Comparison of ENCODE assay signal across 8 cellular contexts in the genomic region with DNA sequence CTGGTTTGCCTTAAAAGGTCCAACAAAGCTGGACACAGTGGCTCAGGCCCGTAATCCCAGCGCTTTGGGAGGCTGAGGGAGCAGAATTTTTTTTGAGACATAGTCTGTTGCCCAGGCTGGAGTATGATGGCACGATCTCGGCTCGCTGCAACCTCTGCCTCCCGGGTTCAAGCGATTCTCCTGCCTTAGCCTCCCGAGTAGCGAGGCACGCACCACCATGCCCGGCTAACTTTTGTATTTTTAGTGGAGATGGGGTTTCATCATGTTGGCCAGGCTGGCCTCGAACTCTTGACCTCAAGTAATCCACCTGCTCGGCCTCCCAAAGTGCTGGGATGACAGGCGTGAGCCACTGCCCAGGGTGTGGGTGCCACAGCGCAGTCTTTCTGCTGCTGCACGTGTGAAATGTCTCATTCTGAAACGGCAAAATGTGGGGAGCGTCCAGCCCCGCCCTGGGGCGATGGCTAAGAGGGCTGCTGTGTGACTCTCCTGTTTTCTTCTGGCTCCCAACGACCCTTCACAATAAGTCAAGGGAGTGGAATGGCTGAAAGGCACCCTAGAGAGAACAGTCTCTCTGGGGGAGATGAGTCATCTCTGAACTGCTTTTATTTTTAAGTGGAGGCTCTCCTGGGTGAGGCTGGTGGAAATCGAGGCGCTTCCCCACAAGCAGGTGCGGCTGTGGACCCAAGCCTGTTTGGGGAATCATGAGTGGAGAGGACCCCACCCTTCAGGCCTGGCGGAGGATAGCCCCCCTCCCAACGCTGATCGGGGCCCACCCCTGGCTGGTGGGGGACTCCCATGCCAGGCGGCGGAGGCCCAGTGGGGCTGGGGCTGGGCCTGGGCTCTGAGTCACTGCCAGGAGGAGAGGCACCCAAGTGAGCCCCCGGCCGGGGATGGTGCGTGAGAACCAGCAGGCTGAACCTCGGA. TPM values are rescaled to one million over a fixed set of nuclear protein-coding genes. Genes with fewer than 3 reads are reported as not detected.
DNase-seq lines count a peak whose midpoint lies in the region; ATAC-seq and TF ChIP-seq lines count a peak whose summit lies in the region.

No MANE protein-coding gene starts in this region.

- ATAC-seq in GM18511 (IDR thresholded peaks at IDR 0.05; ENCODE audit: unreplicated experiment): peak; percentile 87
- ATAC-seq in HG02852 (IDR thresholded peaks at IDR 0.05; ENCODE audit: unreplicated experiment): peak; percentile 90

- TF ChIP-seq CTCF in epithelial cell of esophagus (IDR thresholded peaks at IDR 0.05; ENCODE audit: insufficient read depth, low read depth, low read length, missing control alignments): no peak

- H3K4me3 ChIP-seq in epithelial cell of esophagus (ENCODE audit: low read length): no peak overlapping the region

- DNase-seq in A172 (ENCODE audit: low spot score) (peak; percentile 99), NOMO-1 (lab: John Stamatoyannopoulos, UW; ENCODE audit: unreplicated experiment in 2 of 2) (peak; percentile 24 to 44), epithelial cell of esophagus (ENCODE audit: low read depth) (peak; percentile 52), DMS79 treated with DMSO at 0.1 percent for 48 hours (lab: John Stamatoyannopoulos, UW) (no peak), NCI-H187 (lab: John Stamatoyannopoulos, UW) (no peak), SHP77 (lab: John Stamatoyannopoulos, UW) (no peak)

RNA-seq across cellular contexts. Expression of gene ADAP1, which starts 18.1 kb away (rescaled TPM):
- total RNA-seq in A172 (2014; rRNA removed; shearing (Covaris generic)): 33.3 and 46.8 TPM in 2 replicates

RNA-seq across cellular contexts. Expression of gene COX19, which starts 39.0 kb away (rescaled TPM):
- 5.2 and 8.8 TPM in 2 replicates for total RNA-seq in A172 (2014; rRNA removed; shearing (Covaris generic))

RNA-seq across cellular contexts. Expression of gene CYP2W1, which starts 46.6 kb away (rescaled TPM):
- not detected in 2 replicates for total RNA-seq in A172 (2014; rRNA removed; shearing (Covaris generic))

Comparison
In these comparisons a context has a peak if more than half of its experiments do, and no peak if none do; other contexts are left out.
1. DNase-seq: peak in A172 (single experiment), NOMO-1 (2 of 2) and epithelial cell of esophagus (single experiment); none in DMS79 treated with DMSO at 0.1 percent for 48 hours (single experiment), NCI-H187 (0 of 2) and SHP77 (0 of 2).